ENCODE assay signal across 28 cellular contexts in the genomic region with DNA sequence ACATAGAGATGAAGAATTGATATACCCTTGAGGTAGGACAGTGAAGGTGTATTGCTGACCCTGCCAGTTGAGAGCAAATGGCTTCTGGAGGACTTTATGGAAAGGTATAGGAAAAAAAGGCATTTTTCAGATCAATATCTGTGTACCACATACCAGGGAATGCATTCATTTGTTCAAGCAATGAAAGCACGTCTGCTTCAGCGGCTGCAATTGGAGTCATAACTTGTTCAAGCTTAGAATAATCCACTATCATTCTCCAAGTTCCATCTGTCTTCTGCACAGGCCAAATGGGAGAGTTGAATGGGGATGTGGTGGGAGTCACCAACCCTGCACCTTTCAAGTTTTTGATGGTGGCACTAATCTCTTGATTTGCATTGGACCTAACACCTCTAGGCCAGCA.
"Had no signal": no experiment of that assay in that cellular context is flagged by ENCODE, and none has a peak within 500 bp of the region (broad histone marks: within the 10 kb centered on the region; RNA-seq: fewer than 3 reads in every experiment).

No MANE protein-coding gene starts in this region.

- H3K27me3 Mint-ChIP-seq: stimulated activated memory B cell treated with anti-CD40 and anti-IgM and Interleukin-4, amounts not matched to agents 10 μg/mL and 1 μg/mL and 100 μg/mL, for 72 hours; stimulated activated naive B cell treated with anti-CD40 and anti-IgM and Interleukin-4, amounts not matched to agents 10 μg/mL and 1 μg/mL and 100 μg/mL, for 72 hours; type B pancreatic cell had no signal

- H3K36me3 Mint-ChIP-seq: stimulated activated effector memory CD8-positive, alpha-beta T cell treated with anti-CD3 and anti-CD28 coated beads, Interleukin-12 subunit alpha, Interleukin-12 subunit beta, amount 100 ng/mL, for 72 hours; stimulated activated memory B cell treated with anti-CD40 and anti-IgM and Interleukin-4, amounts not matched to agents 10 μg/mL and 1 μg/mL and 100 μg/mL, for 72 hours; stimulated activated naive B cell treated with anti-CD40 and anti-IgM and Interleukin-4, amounts not matched to agents 10 μg/mL and 1 μg/mL and 100 μg/mL, for 72 hours; type B pancreatic cell had no signal

- H3K9me3 ChIP-seq: stomach, testis, thoracic aorta, thyroid gland, tibial artery, tibial nerve, transverse colon, upper lobe of left lung, upper lobe of right lung, uterus, vagina had no signal

- H3K4me3 Mint-ChIP-seq: stimulated activated effector memory CD8-positive, alpha-beta T cell treated with anti-CD3 and anti-CD28 coated beads, Interleukin-12 subunit alpha, Interleukin-12 subunit beta, amount 100 ng/mL, for 72 hours; stimulated activated memory B cell treated with anti-CD40 and anti-IgM and Interleukin-4, amounts not matched to agents 10 μg/mL and 1 μg/mL and 100 μg/mL, for 72 hours; stimulated activated naive B cell treated with anti-CD40 and anti-IgM and Interleukin-4, amounts not matched to agents 10 μg/mL and 1 μg/mL and 100 μg/mL, for 72 hours; stimulated activated naive CD8-positive, alpha-beta T cell treated with anti-CD3 and anti-CD28 coated beads, Interleukin-15, amount 100 ng/mL, for 72 hours; stimulated activated naive CD8-positive, alpha-beta T cell treated with anti-CD3 and anti-CD28 coated beads, Interleukin-15, Interleukin-2, amounts not matched to agents 100 ng/mL and 50 ng/mL, for 24 hours; type B pancreatic cell had no signal

- ATAC-seq: stimulated activated effector memory CD8-positive, alpha-beta T cell treated with anti-CD3 and anti-CD28 coated beads, Interleukin-12 subunit alpha, Interleukin-12 subunit beta, amount 100 ng/mL, for 72 hours; stimulated activated memory B cell treated with anti-CD40 and anti-IgM and Interleukin-4, amounts not matched to agents 10 μg/mL and 1 μg/mL and 100 μg/mL, for 72 hours; stimulated activated naive B cell treated with anti-CD40 and anti-IgM and Interleukin-4, amounts not matched to agents 10 μg/mL and 1 μg/mL and 100 μg/mL, for 72 hours; stimulated activated naive CD8-positive, alpha-beta T cell treated with anti-CD3 and anti-CD28 coated beads, Interleukin-15, amount 100 ng/mL, for 72 hours; stimulated activated naive CD8-positive, alpha-beta T cell treated with anti-CD3 and anti-CD28 coated beads, Interleukin-15, Interleukin-2, amounts not matched to agents 100 U/mL and 50 U/mL, for 24 hours; upper lobe of right lung had no signal

- H3K9me3 Mint-ChIP-seq: stimulated activated effector memory CD8-positive, alpha-beta T cell treated with anti-CD3 and anti-CD28 coated beads, Interleukin-12 subunit alpha, Interleukin-12 subunit beta, amount 100 ng/mL, for 72 hours; stimulated activated memory B cell treated with anti-CD40 and anti-IgM and Interleukin-4, amounts not matched to agents 10 μg/mL and 1 μg/mL and 100 μg/mL, for 72 hours; stimulated activated naive CD8-positive, alpha-beta T cell treated with anti-CD3 and anti-CD28 coated beads, Interleukin-15, amount 100 ng/mL, for 72 hours; stimulated activated naive CD8-positive, alpha-beta T cell treated with anti-CD3 and anti-CD28 coated beads, Interleukin-15, Interleukin-2, amounts not matched to agents 100 ng/mL and 50 ng/mL, for 24 hours; type B pancreatic cell had no signal

- DNase-seq: stimulated activated CD4-positive, alpha-beta T cell treated with anti-CD3 and anti-CD28 coated beads, Interleukin-2, amount 100 ng/mL, for 48 hours; stimulated activated CD4-positive, alpha-beta T cell treated with anti-CD3 and anti-CD28 coated beads, Interleukin-4, amount 100 ng/mL, for 1 hour; stimulated activated CD4-positive, alpha-beta T cell treated with anti-CD3 and anti-CD28 coated beads, Interleukin-4, amount 100 ng/mL, for 24 hours; stimulated activated CD4-positive, alpha-beta T cell treated with anti-CD3 and anti-CD28 coated beads, Interleukin-4, amount 100 ng/mL, for 4 hours; stimulated activated CD8-positive, alpha-beta memory T cell treated with anti-CD3 and anti-CD28 coated beads, Interleukin-4, amount 100 ng/mL, for 48 hours; stimulated activated naive B cell treated with anti-CD40 and anti-IgM and Interleukin-4, amounts not matched to agents 10 μg/mL and 1 μg/mL and 100 μg/mL, for 72 hours; stimulated activated naive CD4-positive, alpha-beta T cell; stimulated activated naive CD4-positive, alpha-beta T cell treated with Interleukin-2 at 50 U/mL for 16 hours; stimulated activated naive CD8-positive, alpha-beta T cell treated with anti-CD3 and anti-CD28 coated beads, Interleukin-15, amount 100 ng/mL, for 72 hours; stimulated activated naive CD8-positive, alpha-beta T cell treated with anti-CD3 and anti-CD28 coated beads, Interleukin-15, Interleukin-2, amounts not matched to agents 100 U/mL and 50 U/mL, for 24 hours; stomach; substantia nigra; testis; thyroid gland; tibial artery; transverse colon; upper lobe of left lung; upper lobe of right lung; uterus had no signal

- H3K27ac Mint-ChIP-seq: stimulated activated effector memory CD8-positive, alpha-beta T cell treated with anti-CD3 and anti-CD28 coated beads, Interleukin-12 subunit alpha, Interleukin-12 subunit beta, amount 100 ng/mL, for 72 hours; stimulated activated memory B cell treated with anti-CD40 and anti-IgM and Interleukin-4, amounts not matched to agents 10 μg/mL and 1 μg/mL and 100 μg/mL, for 72 hours; stimulated activated naive B cell treated with anti-CD40 and anti-IgM and Interleukin-4, amounts not matched to agents 10 μg/mL and 1 μg/mL and 100 μg/mL, for 72 hours; stimulated activated naive CD8-positive, alpha-beta T cell treated with anti-CD3 and anti-CD28 coated beads, Interleukin-15, amount 100 ng/mL, for 72 hours; stimulated activated naive CD8-positive, alpha-beta T cell treated with anti-CD3 and anti-CD28 coated beads, Interleukin-15, Interleukin-2, amounts not matched to agents 100 ng/mL and 50 ng/mL, for 24 hours; type B pancreatic cell had no signal

- H3K27me3 ChIP-seq: stomach, suprapubic skin, testis, thyroid gland, tibial artery, tibial nerve, transverse colon, upper lobe of left lung, upper lobe of right lung, uterus, vagina had no signal

- H3K27ac ChIP-seq: stomach, suprapubic skin, testis, thoracic aorta, thyroid gland, tibial artery, tibial nerve, transverse colon, upper lobe of left lung, upper lobe of right lung, uterus, vagina had no signal

- H3K4me1 Mint-ChIP-seq: stimulated activated effector memory CD8-positive, alpha-beta T cell treated with anti-CD3 and anti-CD28 coated beads, Interleukin-12 subunit alpha, Interleukin-12 subunit beta, amount 100 ng/mL, for 72 hours; stimulated activated memory B cell treated with anti-CD40 and anti-IgM and Interleukin-4, amounts not matched to agents 10 μg/mL and 1 μg/mL and 100 μg/mL, for 72 hours; stimulated activated naive B cell treated with anti-CD40 and anti-IgM and Interleukin-4, amounts not matched to agents 10 μg/mL and 1 μg/mL and 100 μg/mL, for 72 hours had no signal

- H3K4me1 ChIP-seq: stomach, thyroid gland, tibial artery, tibial nerve, transverse colon, upper lobe of left lung, upper lobe of right lung, uterus, vagina had no signal

- FAIRE-seq: urothelium cell line had no signal

- H3K4me3 ChIP-seq: stomach, suprapubic skin, testis, thoracic aorta, thyroid gland, tibial artery, tibial nerve, transverse colon, upper lobe of left lung, upper lobe of right lung, uterus, vagina had no signal

- H3K36me3 ChIP-seq: stomach, suprapubic skin, thoracic aorta, thyroid gland, tibial artery, tibial nerve, transverse colon, upper lobe of left lung, upper lobe of right lung, uterus, vagina had no signal
